15 cellular contexts compared by ENCODE assay signal in genomic region chr3:138451595-138452162, GRCh38. TPM values are rescaled to one million over a fixed set of nuclear protein-coding genes. Genes with fewer than 3 reads are reported as not detected.
DNase-seq lines count a peak whose midpoint lies in the region; ATAC-seq and TF ChIP-seq lines count a peak whose summit lies in the region.
"Had no signal": no experiment of that assay in that cellular context is flagged by ENCODE, and none has a peak within 500 bp of the region (broad histone marks: within the 10 kb centered on the region; RNA-seq: fewer than 3 reads in every experiment).

No MANE protein-coding gene starts in this region.

- TF ChIP-seq CTCF in H9 (conservative IDR thresholded peaks at IDR 0.05) (no peak), chondrocyte (IDR thresholded peaks at IDR 0.05) (no peak), lower lobe of right lung (IDR thresholded peaks at IDR 0.05) (no peak), upper lobe of left lung (IDR thresholded peaks at IDR 0.05) (no peak)

- H3K27ac ChIP-seq in H9 (ENCODE audit: insufficient read length, low read depth, low read length) (no peak overlapping the region), lower lobe of right lung (no peak overlapping the region), upper lobe of left lung (no peak overlapping the region)
- H3K27ac ChIP-seq: Peyer's patch had no signal

- no peak overlapping the region for H2BK5ac ChIP-seq in H9 (ENCODE audit: insufficient read length, low read length)

- no peaks in the 10 kb centered on the region for H3K9me3 ChIP-seq in H9 (ENCODE audit: control insufficient read depth, low read depth, low read length)
- H3K9me3 ChIP-seq in lower lobe of right lung, result no peaks in the 10 kb centered on the region
- H3K9me3 ChIP-seq in upper lobe of left lung, result no peaks in the 10 kb centered on the region
- H3K9me3 ChIP-seq: Peyer's patch had no signal

- no peak overlapping the region for H4K5ac ChIP-seq in H9 (ENCODE audit: insufficient read length, low read depth, low read length)

- no peak overlapping the region for H3K18ac ChIP-seq in H9 (ENCODE audit: insufficient read length, low read depth, low read length)

- no peak overlapping the region for H2BK120ac ChIP-seq in H9 (ENCODE audit: low read depth, low read length, poor library complexity, severe bottlenecking)

- H4K91ac ChIP-seq in H9 (ENCODE audit: insufficient read length, low read depth, low read length), result no peak overlapping the region

- H3K23me2 ChIP-seq in H9 (ENCODE audit: insufficient read length, low read depth, low read length, poor library complexity, severe bottlenecking), result no peaks in the 10 kb centered on the region

- H3K27me3 Mint-ChIP-seq in H9 (ENCODE audit: low read depth), result no peaks in the 10 kb centered on the region
- H3K27me3 Mint-ChIP-seq in chondrocyte (ENCODE audit: low read depth), result peaks cover 7% of the 10 kb centered on the region

- no peak overlapping the region for H2BK20ac ChIP-seq in H9 (ENCODE audit: low read depth, low read length, poor library complexity, severe bottlenecking)

- H3K4me2 ChIP-seq in H9 (ENCODE audit: insufficient read depth, insufficient read length, low read length), result no peak overlapping the region

- H3K36me3 ChIP-seq in lower lobe of right lung (peaks cover 5% of the 10 kb centered on the region), upper lobe of left lung (peaks cover 0 to 4% (median 0%) of the 10 kb centered on the region in 4 donors)
- H3K36me3 ChIP-seq: Peyer's patch had no signal

- no CpG with 5 or more reads among the region's 43 CpGs for WGBS in H9 (ENCODE audit: extremely low coverage, insufficient read length, low lambda C conversion rate)
- 88 to 92% methylated on average over 40 to 42 of the region's 43 CpGs for WGBS in upper lobe of left lung, 2 donors

- H3K79me2 ChIP-seq in H9 (ENCODE audit: insufficient read depth, low read length), result no peaks in the 10 kb centered on the region

- ATAC-seq in lower lobe of right lung (no peak), upper lobe of left lung (ENCODE audit: low FRiP score in 2 of 2) (no peak)
- ATAC-seq: HCT116 had no signal

- H2AFZ ChIP-seq in H9 (ENCODE audit: low read length), result no peak overlapping the region

- H3K27me3 ChIP-seq in H9 (ENCODE audit: insufficient read depth, low read length) (no peaks in the 10 kb centered on the region), lower lobe of right lung (ENCODE audit: low read depth) (no peaks in the 10 kb centered on the region), upper lobe of left lung (no peaks in the 10 kb centered on the region)
- H3K27me3 ChIP-seq: Peyer's patch had no signal

- H3K4me1 ChIP-seq in H9 (ENCODE audit: insufficient read depth, low read length) (no peaks in the 10 kb centered on the region), lower lobe of right lung (no peaks in the 10 kb centered on the region), upper lobe of left lung (no peaks in the 10 kb centered on the region)
- H3K4me1 ChIP-seq: Peyer's patch had no signal

- H3K27ac Mint-ChIP-seq in H9 (peak overlapping the region in 1 of 3 experiments; percentile 33; a peak in 1 of 7 replicates), chondrocyte (ENCODE audit: unreplicated experiment) (no peak overlapping the region)

- no peak overlapping the region for H3K23ac ChIP-seq in H9 (ENCODE audit: insufficient read length, low read depth, low read length)

- H3K4me3 ChIP-seq in lower lobe of right lung (no peak overlapping the region), upper lobe of left lung (no peak overlapping the region)
- H3K4me3 ChIP-seq: Peyer's patch had no signal

- TF ChIP-seq POLR2A in upper lobe of left lung (IDR thresholded peaks at IDR 0.05), result no peak

- no peaks in the 10 kb centered on the region for H4K20me1 ChIP-seq in H9 (ENCODE audit: control insufficient read depth, insufficient read depth, insufficient read length)

- no peak for TF ChIP-seq EP300 in upper lobe of left lung (IDR thresholded peaks at IDR 0.05)

- H2BK12ac ChIP-seq in H9 (ENCODE audit: insufficient read length, low read depth, low read length), result no peak overlapping the region

- H2BK15ac ChIP-seq in H9 (ENCODE audit: low read depth, low read length), result no peak overlapping the region

- H3K4me1 Mint-ChIP-seq in H9, result peaks cover 13 to 17% of the 10 kb centered on the region in 2 experiments
- peaks cover 5% of the 10 kb centered on the region for H3K4me1 Mint-ChIP-seq in chondrocyte (ENCODE audit: low read depth)

- no peak overlapping the region for H3K4ac ChIP-seq in H9 (ENCODE audit: low read depth, low read length)

- H3T11ph ChIP-seq in H9 (ENCODE audit: low read length), result no peak overlapping the region

- H3K9ac ChIP-seq in H9 (ENCODE audit: extremely low read depth, insufficient read length, low read length), result no peak overlapping the region

- H3K36me3 Mint-ChIP-seq in H9 (ENCODE audit: insufficient read depth in 1 of 3, low read depth in 3 of 3), result peaks cover 8 to 11% (median 10%) of the 10 kb centered on the region in 3 experiments; a peak in 5 of 7 replicates
- H3K36me3 Mint-ChIP-seq in chondrocyte (ENCODE audit: low read depth), result no peaks in the 10 kb centered on the region

- intact Hi-C loops in lower lobe of right lung (cut with DNase I), result no loop called here

- no peak overlapping the region for H3K4me3 Mint-ChIP-seq in H9
- no peak overlapping the region for H3K4me3 Mint-ChIP-seq in chondrocyte (ENCODE audit: unreplicated experiment)

- H3K79me1 ChIP-seq in H9 (ENCODE audit: insufficient read depth, low read depth, low read length, poor library complexity, severe bottlenecking), result no peaks in the 10 kb centered on the region

- no peak overlapping the region for H2AK5ac ChIP-seq in H9 (ENCODE audit: insufficient read length, low read length)

- H3K9me3 Mint-ChIP-seq in H9 (peaks cover 0 to 3% of the 10 kb centered on the region in 2 experiments; a peak in 1 of 5 replicates), chondrocyte (ENCODE audit: low read depth) (no peaks in the 10 kb centered on the region)

- DNase-seq in H9, result peak; percentile 23
- peak; percentile 74 for DNase-seq in chondrocyte (ENCODE audit: low spot score)
- DNase-seq in lower lobe of right lung, result peak; percentile 34
- DNase-seq in upper lobe of left lung, result peak; percentile 18 to 77
- DNase-seq in SHP77 (lab: John Stamatoyannopoulos, UW), result no peak
- DNase-seq in COLO829 (ENCODE audit: low spot score), result no peak
- no peak for DNase-seq in foreskin melanocyte
- DNase-seq: ACHN, C1 segment of cervical spinal cord, DMS79, KG1, NCI-H1105 treated with DMSO at 0.1 percent for 48 hours, NCI-H1694 had no signal

- H3K56ac ChIP-seq in H9 (ENCODE audit: insufficient read length, low read depth, low read length), result no peak overlapping the region

- H3K14ac ChIP-seq in H9 (ENCODE audit: insufficient read depth, low read length), result no peak overlapping the region; the same call in 1 of the 2 replicates

- H4K8ac ChIP-seq in H9 (replicated peaks; ENCODE audit: insufficient read length, low read depth, low read length), result no peak overlapping the region

RNA-seq across cellular contexts. Expression of gene ESYT3, which starts 17.3 kb away (rescaled TPM):
- 5.9 and 6.3 TPM in 2 replicates for total RNA-seq in H9 (2021)
- total RNA-seq in chondrocyte, result 0.39 to 0.70 TPM (median 0.54 TPM) in 3 replicates
- total RNA-seq in lower lobe of right lung, result 40.3 TPM
- total RNA-seq in upper lobe of left lung, result 10 to 100 TPM; 45.9 to 93.3 (median 54.6) TPM

Comparison
In these comparisons a context has a peak if more than half of its experiments do, and no peak if none do; other contexts are left out.
1. DNase-seq: peak in H9 (single experiment), chondrocyte (single experiment), lower lobe of right lung (single experiment) and upper lobe of left lung (2 of 2); none in SHP77 (0 of 2), COLO829 (single experiment) and foreskin melanocyte (single experiment).